Comparison of ENCODE assay signal across 11 cellular contexts in genomic region chr12:11771895-11772502, GRCh38.
DNase-seq lines count a peak whose midpoint lies in the region; ATAC-seq, FAIRE-seq and TF ChIP-seq lines count a peak whose summit lies in the region.
"Had no signal": no experiment of that assay in that cellular context is flagged by ENCODE, and none has a peak within 500 bp of the region (broad histone marks: within the 10 kb centered on the region; RNA-seq: fewer than 3 reads in every experiment).

No MANE protein-coding gene starts in this region.

- intact Hi-C loops in GM12878 (cut with micrococcal nuclease; ENCODE audit: unreplicated experiment) = no loop called here
- intact Hi-C loops in psoas muscle (cut with DNase I) = no loop called here

- no peaks in the 10 kb centered on the region; the same call in 1 of the 3 replicates for H3K9me3 ChIP-seq in GM12878 (replicated peaks; ENCODE audit: control insufficient read depth, insufficient read depth, low read length)
- no peaks in the 10 kb centered on the region for H3K9me3 ChIP-seq in psoas muscle

- peaks cover 15% of the 10 kb centered on the region for H3K36me3 Mint-ChIP-seq in osteocyte (ENCODE audit: unreplicated experiment)

- peaks cover 87% of the 10 kb centered on the region for H3K79me2 ChIP-seq in GM12878 (ENCODE audit: control insufficient read depth, insufficient read depth, low read length)

- no peak for TF ChIP-seq EP300 in GM12878 (IDR thresholded peaks at IDR 0.05; ENCODE audit: borderline replicate concordance in 1 of 2, control insufficient read depth in 1 of 2, low read depth in 2 of 2, low read length in 2 of 2)

- H3K27me3 ChIP-seq in GM12878 (replicated peaks in 1 of 2; ENCODE audit: control insufficient read depth in 2 of 2, insufficient read depth in 2 of 2, low read length in 1 of 2) (no peaks in the 10 kb centered on the region), psoas muscle (ENCODE audit: insufficient read depth in 3 of 3, low read length in 2 of 3) (no peaks in the 10 kb centered on the region)

- no peak overlapping the region for H2AFZ ChIP-seq in GM12878 (ENCODE audit: control insufficient read depth, low read depth, low read length)

- ATAC-seq in GM12878 (peak; percentile 66), psoas muscle (no peak), GM21717 (IDR thresholded peaks at IDR 0.05; ENCODE audit: unreplicated experiment) (no peak)

- H3K27ac ChIP-seq in GM12878 (ENCODE audit: control insufficient read depth, insufficient read depth) (peak overlapping the region; percentile 72), psoas muscle (no peak overlapping the region)

- 27% methylated on average over 3 of the region's 3 CpGs for WGBS in GM12878 (ENCODE audit: insufficient coverage, insufficient replicate concordance, low lambda C conversion rate, missing lambda C conversion rate)
- 88 to 91% (median 91%) methylated on average over 3 of the region's 3 CpGs for WGBS in psoas muscle, 3 donors

- SMC1A ChIA-PET in GM12878 (lab: Charles Lee; ENCODE audit: uncharacterized antibody, unreplicated experiment) = interaction anchor here (1.0 to 39.9 kb wide), 9 partner anchors 5 to 238 kb away, joined by 3 to 1116 read pairs (median 4); no protein-coding TSS in a partner anchor

- DNase-seq in GM12865 (ENCODE audit: low read depth) (peak; percentile 52), HT-29 (ENCODE audit: low spot score) (peak; percentile 22), GM12878 (ENCODE audit: low read depth, low spot score) (no peak), osteocyte (ENCODE audit: extremely low spot score, unreplicated experiment) (no peak), hepatic stellate cell (ENCODE audit: low spot score) (no peak), psoas muscle (no peak)
- DNase-seq: amygdala, DMS 273 treated with DMSO at 0.1 percent for 48 hours, NCI-H1417 treated with DMSO at 0.1 percent for 48 hours, NCI-H774 had no signal

- H3K4me3 ChIP-seq in GM12865 (ENCODE audit: low read depth, low read length) (no peak overlapping the region), GM12878 (no peak overlapping the region), psoas muscle (no peak overlapping the region)

- H3K36me3 ChIP-seq in GM12878 (ENCODE audit: control insufficient read depth in 2 of 2, insufficient read depth in 2 of 2, low read length in 1 of 2) (peaks cover 16 to 19% of the 10 kb centered on the region in 2 experiments), psoas muscle (ENCODE audit: insufficient read depth in 1 of 2, low read depth in 1 of 2) (no peaks in the 10 kb centered on the region)

- RAD21 ChIA-PET in GM12878 (lab: Charles Lee; ENCODE audit: unreplicated experiment) = interaction anchor here (0.9 to 3.2 kb wide), 13 partner anchors 8 to 237 kb away, joined by 3 to 14 read pairs (median 5); no protein-coding TSS in a partner anchor

- no peak for FAIRE-seq in GM12878 (lab: Jason Lieb, UNC)

- no peaks in the 10 kb centered on the region for H3K9me3 Mint-ChIP-seq in osteocyte (ENCODE audit: unreplicated experiment)

- no peak overlapping the region for H3K9ac ChIP-seq in GM12878 (ENCODE audit: control insufficient read depth, insufficient read depth, low read length)

- POLR2A ChIA-PET in GM12878 (lab: Charles Lee) = interaction anchor here (0.6 to 2.4 kb wide), 8 partner anchors 9 to 583 kb away, joined by 3 to 6 read pairs (median 4); no protein-coding TSS in a partner anchor

- in situ Hi-C loops in GM12878 (cut with MboI) = no loop called here

- TF ChIP-seq RAD21 in GM12878 (IDR thresholded peaks at IDR 0.05; ENCODE audit: insufficient read depth, low read depth, low read length) = no peak

- H3K4me2 ChIP-seq in GM12878 (ENCODE audit: control insufficient read depth, insufficient read depth) = peak overlapping the region; percentile 30; the same call in 1 of the 2 replicates

- CTCF ChIA-PET in GM12878 (lab: Yijun Ruan, JAX) = interaction anchor here (0.8 to 3.9 kb wide), 4 partner anchors 9 to 265 kb away, joined by 3 to 14 read pairs (median 4); no protein-coding TSS in a partner anchor

- no peak for TF ChIP-seq CTCF in GM12865 (IDR thresholded peaks at IDR 0.05; ENCODE audit: insufficient read depth, low read depth, low read length, missing control alignments)
- no peak for TF ChIP-seq CTCF in GM12878 (IDR thresholded peaks at IDR 0.05 in 2 of 3, conservative IDR thresholded peaks at IDR 0.05 in 1 of 3; ENCODE audit: control insufficient read depth in 2 of 3, extremely low read depth in 1 of 3, insufficient read depth in 1 of 3, low read depth in 3 of 3, low read length in 3 of 3)
- TF ChIP-seq CTCF in osteocyte (IDR thresholded peaks at IDR 0.05) = no peak
- no peak for TF ChIP-seq CTCF in psoas muscle (IDR thresholded peaks at IDR 0.05)

- no peak for TF ChIP-seq POLR2A in GM12878 (IDR thresholded peaks at IDR 0.05; ENCODE audit: low read depth, low read length)

- peak overlapping the region; percentile 38 for H3K27ac Mint-ChIP-seq in osteocyte (ENCODE audit: unreplicated experiment)

- H4K20me1 ChIP-seq in GM12878 (ENCODE audit: control insufficient read depth, insufficient read depth) = no peaks in the 10 kb centered on the region

- H3K4me1 ChIP-seq in GM12878 (ENCODE audit: control insufficient read depth, insufficient read depth, low read length) = peaks cover 78% of the 10 kb centered on the region
- H3K4me1 ChIP-seq in psoas muscle = peaks cover 10% of the 10 kb centered on the region

- BruUV-seq in GM12878 (replicated peaks; lab: Mats Ljungman, UMichigan) = no TSS peak

- H3K4me1 Mint-ChIP-seq in osteocyte (ENCODE audit: unreplicated experiment) = peaks cover 33% of the 10 kb centered on the region

- H3K27me3 Mint-ChIP-seq in osteocyte (ENCODE audit: unreplicated experiment) = no peaks in the 10 kb centered on the region

- H3K4me3 Mint-ChIP-seq in osteocyte (ENCODE audit: unreplicated experiment) = no peak overlapping the region

TF ChIP-seq in GM12878, 131 proteins besides CTCF, POLR2A, EP300 and RAD21 (continues in another document):
- TF ChIP-seq PML (IDR thresholded peaks at IDR 0.05; ENCODE audit: low read length) (peak; percentile 40; the same call in 1 of the 2 replicates), ETV6 (conservative IDR thresholded peaks at IDR 0.05 in 1 of 2, IDR thresholded peaks at IDR 0.05 in 1 of 2; ENCODE audit: borderline replicate concordance in 1 of 2, low read depth in 1 of 2) (0 out of 4 replicates have a peak, but pooled peaks of 1 of the 2 experiments have one; percentile 10), RB1 (IDR thresholded peaks at IDR 0.05; ENCODE audit: borderline replicate concordance) (no peak), NR2F1 (conservative IDR thresholded peaks at IDR 0.05) (0 out of 2 replicates have a peak, but pooled peaks have one; percentile 40), NFIC (IDR thresholded peaks at IDR 0.05; ENCODE audit: low read depth, low read length) (0 out of 2 replicates have a peak, but pooled peaks have one; percentile 27), KAT2A (conservative IDR thresholded peaks at IDR 0.05; ENCODE audit: control insufficient read depth, low read depth, low read length) (no peak), JUNB (IDR thresholded peaks at IDR 0.05) (0 out of 2 replicates have a peak, but pooled peaks have one; percentile 32), RELB (IDR thresholded peaks at IDR 0.05; ENCODE audit: low read depth) (0 out of 2 replicates have a peak, but pooled peaks have one; percentile 15), RUNX3 (IDR thresholded peaks at IDR 0.05; ENCODE audit: low read length) (peak; percentile 69)
- TF ChIP-seq, protein P1, sequence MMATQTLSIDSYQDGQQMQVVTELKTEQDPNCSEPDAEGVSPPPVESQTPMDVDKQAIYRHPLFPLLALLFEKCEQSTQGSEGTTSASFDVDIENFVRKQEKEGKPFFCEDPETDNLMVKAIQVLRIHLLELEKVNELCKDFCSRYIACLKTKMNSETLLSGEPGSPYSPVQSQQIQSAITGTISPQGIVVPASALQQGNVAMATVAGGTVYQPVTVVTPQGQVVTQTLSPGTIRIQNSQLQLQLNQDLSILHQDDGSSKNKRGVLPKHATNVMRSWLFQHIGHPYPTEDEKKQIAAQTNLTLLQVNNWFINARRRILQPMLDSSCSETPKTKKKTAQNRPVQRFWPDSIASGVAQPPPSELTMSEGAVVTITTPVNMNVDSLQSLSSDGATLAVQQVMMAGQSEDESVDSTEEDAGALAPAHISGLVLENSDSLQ (IDR thresholded peaks at IDR 0.05) = peak; percentile 68
- TF ChIP-seq, protein P2, sequence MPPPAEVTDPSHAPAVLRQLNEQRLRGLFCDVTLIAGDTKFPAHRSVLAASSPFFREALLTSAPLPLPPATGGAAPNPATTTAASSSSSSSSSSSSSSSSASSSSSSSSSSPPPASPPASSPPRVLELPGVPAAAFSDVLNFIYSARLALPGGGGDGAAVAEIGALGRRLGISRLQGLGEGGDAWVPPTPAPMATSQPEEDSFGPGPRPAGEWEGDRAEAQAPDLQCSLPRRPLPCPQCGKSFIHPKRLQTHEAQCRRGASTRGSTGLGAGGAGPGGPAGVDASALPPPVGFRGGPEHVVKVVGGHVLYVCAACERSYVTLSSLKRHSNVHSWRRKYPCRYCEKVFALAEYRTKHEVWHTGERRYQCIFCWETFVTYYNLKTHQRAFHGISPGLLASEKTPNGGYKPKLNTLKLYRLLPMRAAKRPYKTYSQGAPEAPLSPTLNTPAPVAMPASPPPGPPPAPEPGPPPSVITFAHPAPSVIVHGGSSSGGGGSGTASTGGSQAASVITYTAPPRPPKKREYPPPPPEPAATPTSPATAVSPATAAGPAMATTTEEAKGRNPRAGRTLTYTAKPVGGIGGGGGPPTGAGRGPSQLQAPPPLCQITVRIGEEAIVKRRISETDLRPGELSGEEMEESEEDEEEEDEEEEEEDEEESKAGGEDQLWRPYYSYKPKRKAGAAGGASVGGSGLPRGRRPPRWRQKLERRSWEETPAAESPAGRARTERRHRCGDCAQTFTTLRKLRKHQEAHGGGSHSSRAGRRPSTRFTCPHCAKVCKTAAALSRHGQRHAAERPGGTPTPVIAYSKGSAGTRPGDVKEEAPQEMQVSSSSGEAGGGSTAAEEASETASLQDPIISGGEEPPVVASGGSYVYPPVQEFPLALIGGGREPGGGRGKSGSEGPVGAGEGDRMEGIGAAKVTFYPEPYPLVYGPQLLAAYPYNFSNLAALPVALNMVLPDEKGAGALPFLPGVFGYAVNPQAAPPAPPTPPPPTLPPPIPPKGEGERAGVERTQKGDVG (CRISPR knock-in tag; IDR thresholded peaks at IDR 0.05) = no peak

Comparison
In these comparisons a context has a peak if more than half of its experiments do, and no peak if none do; other contexts are left out.
1. DNase-seq: peak in GM12865 (single experiment) and HT-29 (single experiment); none in GM12878 (single experiment), osteocyte (single experiment), hepatic stellate cell (single experiment) and psoas muscle (0 of 2).